Comparison of ENCODE assay signal across 8 cellular contexts in genomic region chr2:134120160-134120717, GRCh38.
DNase-seq lines count a peak whose midpoint lies in the region; ATAC-seq and TF ChIP-seq lines count a peak whose summit lies in the region.

No MANE protein-coding gene starts in this region.

- H3K4me1 ChIP-seq in gastroesophageal sphincter (peaks cover 2 to 56% (median 25%) of the 10 kb centered on the region in 3 donors), prostate gland (replicated peaks) (peaks cover 2% of the 10 kb centered on the region)

- TF ChIP-seq CTCF in gastroesophageal sphincter (IDR thresholded peaks at IDR 0.05) = no peak
- no peak for TF ChIP-seq CTCF in prostate gland (IDR thresholded peaks at IDR 0.05)

- TF ChIP-seq POLR2A in gastroesophageal sphincter (IDR thresholded peaks at IDR 0.05) (no peak), prostate gland (IDR thresholded peaks at IDR 0.05) (no peak)

- intact Hi-C loops in prostate gland (cut with DNase I) = loop anchor here (5.0 to 10.0 kb wide), 2 partner anchors 87 to 795 kb away; partner anchors contain the start of gene CCNT2

- H3K27me3 ChIP-seq in gastroesophageal sphincter = no peaks in the 10 kb centered on the region
- no peaks in the 10 kb centered on the region for H3K27me3 ChIP-seq in prostate gland (replicated peaks; ENCODE audit: insufficient read depth)

- H3K27ac ChIP-seq in gastroesophageal sphincter (peak overlapping the region; percentile 58 to 94 (median 92)), prostate gland (peak overlapping the region; percentile 87)

- ATAC-seq in HG03175 (IDR thresholded peaks at IDR 0.05; ENCODE audit: unreplicated experiment) (peak; percentile 10), gastroesophageal sphincter (peak; percentile 13), HG03097 (IDR thresholded peaks at IDR 0.05; ENCODE audit: low FRiP score, unreplicated experiment) (no peak), HG02798 (IDR thresholded peaks at IDR 0.05; ENCODE audit: poor library complexity, unreplicated experiment) (no peak)

- WGBS in gastroesophageal sphincter (ENCODE audit: low coverage in 1 of 2), 2 donors = no CpG with 5 or more reads among the region's 72 CpGs
- under 1% methylated on average over 55 of the region's 72 CpGs for WGBS in prostate gland

- peak; percentile 62 for DNase-seq in DMS 273 (lab: John Stamatoyannopoulos, UW; ENCODE audit: unreplicated experiment)
- DNase-seq in DMS 273 treated with DMSO at 0.1 percent for 48 hours (lab: John Stamatoyannopoulos, UW) = no peak
- peak; percentile 45 for DNase-seq in activated CD8-positive, alpha-beta memory T cell treated with anti-CD3 and anti-CD28 coated beads, Interleukin-2, amount 50 U/mL, for 4 hours
- DNase-seq in prostate gland (ENCODE audit: low spot score) = no peak

- H3K9me3 ChIP-seq in gastroesophageal sphincter = no peaks in the 10 kb centered on the region
- H3K9me3 ChIP-seq in prostate gland = no peaks in the 10 kb centered on the region

- H3K36me3 ChIP-seq in gastroesophageal sphincter (no peaks in the 10 kb centered on the region), prostate gland (no peaks in the 10 kb centered on the region)

- no peak for TF ChIP-seq EP300 in gastroesophageal sphincter (IDR thresholded peaks at IDR 0.05)

- H3K4me3 ChIP-seq in gastroesophageal sphincter (peak overlapping the region; percentile 57 to 97), prostate gland (peak overlapping the region; percentile 81 to 87)

Comparison
In these comparisons a context has a peak if more than half of its experiments do, and no peak if none do; other contexts are left out.
1. DNase-seq: peak in DMS 273 (single experiment) and activated CD8-positive, alpha-beta memory T cell treated with anti-CD3 and anti-CD28 coated beads, Interleukin-2, amount 50 U/mL, for 4 hours (single experiment); none in DMS 273 treated with DMSO at 0.1 percent for 48 hours (single experiment) and prostate gland (single experiment).
2. ATAC-seq: peak in HG03175 (single experiment) and gastroesophageal sphincter (single experiment); none in HG03097 (single experiment) and HG02798 (single experiment).